Comparison of ENCODE assay signal across 8 cellular contexts in genomic region chr15:67520976-67521769, GRCh38. TPM values are rescaled to one million over a fixed set of nuclear protein-coding genes. Genes with fewer than 3 reads are reported as not detected.
DNase-seq lines count a peak whose midpoint lies in the region; ATAC-seq and TF ChIP-seq lines count a peak whose summit lies in the region.

C15orf61 (plus strand) TSS chr15:67521131; CDS start chr15:67521249, 118 bp downstream.

- DNase-seq in EL, result peak; percentile 79
- DNase-seq in Jurkat, Clone E6-1 (ENCODE audit: low read depth, low spot score), result peak; percentile 64
- DNase-seq in RPMI7951 (ENCODE audit: low read depth), result peak; percentile 82
- peak; percentile 79 for DNase-seq in activated T-helper 9 cell treated with anti-CD3 and anti-CD28 coated beads, Interleukin-2, amount 50 U/mL, for 16 hours (ENCODE audit: low read depth)
- DNase-seq in fibroblast of the aortic adventitia (ENCODE audit: low read depth), result peak; percentile 68
- DNase-seq in nephron progenitor cell, result peak; percentile 80

- H3K4me1 Mint-ChIP-seq in nephron progenitor cell, result peaks cover 30% of the 10 kb centered on the region
- peaks cover 28% of the 10 kb centered on the region for H3K4me1 Mint-ChIP-seq in stimulated activated naive CD8-positive, alpha-beta T cell treated with anti-CD3 and anti-CD28 coated beads, Interleukin-15, Interleukin-2, amounts not matched to agents 100 ng/mL and 50 ng/mL, for 24 hours (ENCODE audit: low read depth)

- H3K9me3 Mint-ChIP-seq in nephron progenitor cell, result peaks cover 9% of the 10 kb centered on the region
- H3K9me3 Mint-ChIP-seq in stimulated activated naive CD8-positive, alpha-beta T cell treated with anti-CD3 and anti-CD28 coated beads, Interleukin-15, Interleukin-2, amounts not matched to agents 100 ng/mL and 50 ng/mL, for 24 hours, result no peaks in the 10 kb centered on the region

- TF ChIP-seq CTCF in fibroblast of the aortic adventitia (IDR thresholded peaks at IDR 0.05; ENCODE audit: insufficient read depth, low read length) (no peak), nephron progenitor cell (IDR thresholded peaks at IDR 0.05) (no peak)

- peaks cover 27% of the 10 kb centered on the region for H3K36me3 Mint-ChIP-seq in nephron progenitor cell (ENCODE audit: low read depth)
- peaks cover 16% of the 10 kb centered on the region for H3K36me3 Mint-ChIP-seq in stimulated activated naive CD8-positive, alpha-beta T cell treated with anti-CD3 and anti-CD28 coated beads, Interleukin-15, Interleukin-2, amounts not matched to agents 100 ng/mL and 50 ng/mL, for 24 hours (ENCODE audit: low read depth)

- H3K4me3 Mint-ChIP-seq in nephron progenitor cell, result peak within 1 kb of the TSS; percentile 90
- peak within 1 kb of the TSS; percentile 97 for H3K4me3 Mint-ChIP-seq in stimulated activated naive CD8-positive, alpha-beta T cell treated with anti-CD3 and anti-CD28 coated beads, Interleukin-15, Interleukin-2, amounts not matched to agents 100 ng/mL and 50 ng/mL, for 24 hours

- peak within 1 kb of the TSS; percentile 98 for H3K27ac Mint-ChIP-seq in nephron progenitor cell
- peak within 1 kb of the TSS; percentile 99 for H3K27ac Mint-ChIP-seq in stimulated activated naive CD8-positive, alpha-beta T cell treated with anti-CD3 and anti-CD28 coated beads, Interleukin-15, Interleukin-2, amounts not matched to agents 100 ng/mL and 50 ng/mL, for 24 hours

- H3K27me3 Mint-ChIP-seq in nephron progenitor cell (ENCODE audit: low read depth, poor library complexity), result no peaks in the 10 kb centered on the region
- H3K27me3 Mint-ChIP-seq in stimulated activated naive CD8-positive, alpha-beta T cell treated with anti-CD3 and anti-CD28 coated beads, Interleukin-15, Interleukin-2, amounts not matched to agents 100 ng/mL and 50 ng/mL, for 24 hours, result no peaks in the 10 kb centered on the region

- peak within 1 kb of the TSS; percentile 89 for H3K4me3 ChIP-seq in Jurkat, Clone E6-1 (ENCODE audit: low read length)
- peak within 1 kb of the TSS; percentile 86 for H3K4me3 ChIP-seq in fibroblast of the aortic adventitia (ENCODE audit: low read depth, low read length)

- ATAC-seq in GM21723 (IDR thresholded peaks at IDR 0.05; ENCODE audit: unreplicated experiment), result peak; percentile 74

RNA-seq across cellular contexts. Expression of gene C15orf61, which starts in this region (rescaled TPM):
- polyA plus RNA-seq in Jurkat, Clone E6-1 (2012; ENCODE audit: insufficient read depth, insufficient read length), result 9.9 TPM
- 4.2 and 8.5 TPM in 2 replicates for total RNA-seq in RPMI7951 (2014; rRNA removed; shearing (Covaris generic))
- 5.0 and 5.8 TPM in 2 replicates for total RNA-seq in fibroblast of the aortic adventitia (ENCODE audit: low replicate concordance)

Comparison
In these comparisons a context has a peak if more than half of its experiments do, and no peak if none do; other contexts are left out.
1. Peak in every context shown above with its lines: DNase-seq, ATAC-seq and H3K4me3 ChIP-seq.